ENCODE assay signal across 9 cellular contexts in the genomic region with DNA sequence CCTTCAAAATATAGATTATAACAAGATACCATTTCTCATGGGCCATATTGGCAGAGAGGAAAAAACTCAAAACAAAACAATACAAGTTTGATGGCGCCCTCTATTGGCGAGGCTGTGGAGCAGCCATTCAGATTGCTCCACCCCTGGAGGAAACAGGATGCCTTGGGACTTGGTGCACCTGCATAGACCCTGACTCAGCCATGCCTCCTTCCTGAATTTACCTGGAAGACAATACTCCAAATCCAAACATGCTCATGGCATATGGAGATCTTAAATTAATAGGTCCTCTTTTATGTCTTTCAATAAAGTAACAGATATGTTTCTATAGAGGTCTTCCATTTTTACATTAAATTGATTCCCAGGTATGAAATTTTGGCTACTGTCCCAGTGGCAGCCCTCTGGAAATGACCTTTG.
A peak's percentile ranks its signal among the peaks of the same experiment; 100 is the strongest.
DNase-seq lines count a peak whose midpoint lies in the region; ATAC-seq and TF ChIP-seq lines count a peak whose summit lies in the region.
"Had no signal": no experiment of that assay in that cellular context is flagged by ENCODE, and none has a peak within 500 bp of the region (broad histone marks: within the 10 kb centered on the region; RNA-seq: fewer than 3 reads in every experiment).

No MANE protein-coding gene starts in this region.

- peaks cover 14% of the 10 kb centered on the region for H3K79me2 ChIP-seq in neural progenitor cell (ENCODE audit: low read depth)

- CTCF ChIA-PET in activated CD4-positive, alpha-beta T cell treated with anti-CD3 and anti-CD28 coated beads, Interleukin-2, amount 10 ng/mL, durations not matched to agents 7 days and 5 days (lab: Charles Lee) = no interaction called here

- peaks cover 20% of the 10 kb centered on the region for H3F3A ChIP-seq in neural progenitor cell (ENCODE audit: low read depth)

- H3K4me1 ChIP-seq in neural progenitor cell = peaks cover 21% of the 10 kb centered on the region

- TF ChIP-seq CTCF in neural progenitor cell (IDR thresholded peaks at IDR 0.05) = peak; percentile 94

- DNase-seq in ACHN (peak; percentile 57), NCI-H510A (lab: John Stamatoyannopoulos, UW) (peak; percentile 33), neural progenitor cell (ENCODE audit: low spot score) (peak; percentile 75), cerebellar nuclear complex (lab: John Stamatoyannopoulos, UW) (no peak)
- peak; percentile 86 for DNase-seq in activated CD4-positive, alpha-beta T cell treated with anti-CD3 and anti-CD28 coated beads, Interleukin-2, amount 10 ng/mL, durations not matched to agents 7 days and 5 days
- peak; percentile 61 for DNase-seq in effector CD4-positive, alpha-beta T cell
- DNase-seq: naive B cell had no signal

- POLR2A ChIA-PET in activated CD4-positive, alpha-beta T cell treated with anti-CD3 and anti-CD28 coated beads, Interleukin-2, amount 10 ng/mL, durations not matched to agents 7 days and 5 days (lab: Charles Lee) = no interaction called here

- H3K27me3 Mint-ChIP-seq in activated CD4-positive, alpha-beta T cell treated with anti-CD3 and anti-CD28 coated beads, Interleukin-2, amount 10 ng/mL, durations not matched to agents 7 days and 5 days = peaks cover 2% of the 10 kb centered on the region
- peaks cover 4% of the 10 kb centered on the region for H3K27me3 Mint-ChIP-seq in neural progenitor cell (ENCODE audit: insufficient read depth, low read depth)

- no peak overlapping the region for H3K4me3 ChIP-seq in neural progenitor cell

- H2AFZ ChIP-seq in neural progenitor cell (replicated peaks) = no peak overlapping the region

- no peak overlapping the region for H3K27ac ChIP-seq in neural progenitor cell

- no peaks in the 10 kb centered on the region for H3K27me3 ChIP-seq in neural progenitor cell

- ATAC-seq in GM18498 (IDR thresholded peaks at IDR 0.05; ENCODE audit: unreplicated experiment) = peak; percentile 52
- ATAC-seq in GM18519 (IDR thresholded peaks at IDR 0.05; ENCODE audit: low FRiP score, unreplicated experiment) = no peak

- H3K27ac Mint-ChIP-seq in activated CD4-positive, alpha-beta T cell treated with anti-CD3 and anti-CD28 coated beads, Interleukin-2, amount 10 ng/mL, durations not matched to agents 7 days and 5 days = no peak overlapping the region
- H3K27ac Mint-ChIP-seq in neural progenitor cell = no peak overlapping the region

- no peaks in the 10 kb centered on the region for H3K36me3 ChIP-seq in neural progenitor cell

- in situ Hi-C loops in ACHN (cut with HindIII; ENCODE audit: low pct_ligation_motif_present, low pct_unique_long_range_greater_than_20kb, low sequenced_read_pairs) = no loop called here

- H3K4me3 Mint-ChIP-seq in activated CD4-positive, alpha-beta T cell treated with anti-CD3 and anti-CD28 coated beads, Interleukin-2, amount 10 ng/mL, durations not matched to agents 7 days and 5 days = no peak overlapping the region
- H3K4me3 Mint-ChIP-seq in neural progenitor cell = no peak overlapping the region
- H3K4me3 Mint-ChIP-seq: naive B cell had no signal

- peaks cover 15% of the 10 kb centered on the region for H3K4me1 Mint-ChIP-seq in activated CD4-positive, alpha-beta T cell treated with anti-CD3 and anti-CD28 coated beads, Interleukin-2, amount 10 ng/mL, durations not matched to agents 7 days and 5 days
- H3K4me1 Mint-ChIP-seq in neural progenitor cell = peaks cover 27% of the 10 kb centered on the region
- H3K4me1 Mint-ChIP-seq: naive B cell had no signal

- peaks cover 70% of the 10 kb centered on the region for H4K20me1 ChIP-seq in neural progenitor cell (ENCODE audit: low read depth)

- H3K9me3 Mint-ChIP-seq in activated CD4-positive, alpha-beta T cell treated with anti-CD3 and anti-CD28 coated beads, Interleukin-2, amount 10 ng/mL, durations not matched to agents 7 days and 5 days = no peaks in the 10 kb centered on the region
- peaks cover 5% of the 10 kb centered on the region for H3K9me3 Mint-ChIP-seq in neural progenitor cell
- H3K9me3 Mint-ChIP-seq: naive B cell had no signal

- no peak overlapping the region for H3K4me2 ChIP-seq in neural progenitor cell

- H3K36me3 Mint-ChIP-seq in activated CD4-positive, alpha-beta T cell treated with anti-CD3 and anti-CD28 coated beads, Interleukin-2, amount 10 ng/mL, durations not matched to agents 7 days and 5 days (ENCODE audit: low read depth) = no peaks in the 10 kb centered on the region
- H3K36me3 Mint-ChIP-seq in neural progenitor cell = no peaks in the 10 kb centered on the region
- H3K36me3 Mint-ChIP-seq: naive B cell had no signal

- H3K9ac ChIP-seq in neural progenitor cell = no peak overlapping the region

- no peaks in the 10 kb centered on the region for H3K9me3 ChIP-seq in neural progenitor cell (ENCODE audit: low read depth)

Comparison
In these comparisons a context has a peak if more than half of its experiments do, and no peak if none do; other contexts are left out.
1. DNase-seq: peak in ACHN (single experiment), NCI-H510A (single experiment), activated CD4-positive, alpha-beta T cell treated with anti-CD3 and anti-CD28 coated beads, Interleukin-2, amount 10 ng/mL, durations not matched to agents 7 days and 5 days (single experiment), effector CD4-positive, alpha-beta T cell (single experiment) and neural progenitor cell (single experiment); none in cerebellar nuclear complex (0 of 2).